21 cellular contexts compared by ENCODE assay signal in genomic region chr6:122082370-122082769, GRCh38.
"Had no signal": no experiment of that assay in that cellular context is flagged by ENCODE, and none has a peak within 500 bp of the region (broad histone marks: within the 10 kb centered on the region; RNA-seq: fewer than 3 reads in every experiment).

No MANE protein-coding gene starts in this region.

- DNase-seq: activated CD4-positive, alpha-beta T cell treated with anti-CD3 and anti-CD28 coated beads for 48 hours; activated CD4-positive, alpha-beta T cell treated with anti-CD3 and anti-CD28 coated beads, Interleukin-2, amount 50 U/mL, for 4 hours; activated CD8-positive, alpha-beta memory T cell treated with anti-CD3 and anti-CD28 coated beads, Interleukin-2, amount 50 U/mL, for 48 hours; activated CD8-positive, alpha-beta T cell treated with anti-CD3 and anti-CD28 coated beads, Interleukin-2, amount 10 ng/mL, durations not matched to agents 7 days and 5 days; activated T-cell treated with anti-CD3 and anti-CD28 coated beads, Interleukin-2, amount 50 U/mL, for 1 hour; aorta; body of pancreas; KG1; NCI-H1048; NCI-H1417 treated with DMSO at 0.1 percent for 48 hours; NCI-H1694; NCI-H2029; NCI-H2107; NCI-H2171 treated with DMSO at 0.1 percent for 48 hours; NCI-H345; NCI-H510A; NCI-H526 treated with DMSO at 0.1 percent for 48 hours; NCI-H82; SIG-M5; T-helper 1 cell had no signal

- H3K4me1 ChIP-seq: body of pancreas had no signal

- ATAC-seq: activated CD4-positive, CD25-positive, alpha-beta regulatory T cell treated with anti-CD3 and anti-CD28 coated beads, Interleukin-2, amount 50 U/mL, for 24 hours; activated CD8-positive, alpha-beta T cell treated with anti-CD3 and anti-CD28 coated beads, Interleukin-2, amount 10 ng/mL, durations not matched to agents 7 days and 5 days; body of pancreas had no signal

- H3K4me3 ChIP-seq: body of pancreas had no signal

- H3K9me3 ChIP-seq: body of pancreas had no signal

- H3K27me3 ChIP-seq: body of pancreas had no signal

- H3K27ac ChIP-seq: body of pancreas had no signal
